13 cellular contexts compared by ENCODE assay signal in the genomic region with DNA sequence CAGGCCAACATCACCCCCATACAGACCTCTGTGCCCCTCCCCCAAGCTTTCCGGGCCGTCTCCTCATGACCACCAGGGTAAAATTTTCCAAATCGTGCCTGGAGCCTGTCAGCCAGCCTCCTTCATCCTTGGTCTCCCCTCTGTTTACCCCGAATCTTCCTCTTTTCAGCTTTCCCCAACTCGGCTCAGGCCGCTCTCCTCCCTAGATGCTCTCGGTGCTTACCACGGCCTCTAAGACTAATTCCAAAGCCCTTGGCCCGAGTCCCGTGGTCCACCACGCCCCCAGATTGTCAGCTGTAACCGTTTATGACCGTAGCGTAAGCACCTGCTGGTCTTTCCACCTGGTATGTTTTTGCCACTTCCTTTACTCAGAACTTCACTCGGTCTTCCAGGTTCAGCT. TPM values are rescaled to one million over a fixed set of nuclear protein-coding genes. Genes with fewer than 3 reads are reported as not detected.
DNase-seq lines count a peak whose midpoint lies in the region; ATAC-seq, FAIRE-seq and TF ChIP-seq lines count a peak whose summit lies in the region.
"Had no signal": no experiment of that assay in that cellular context is flagged by ENCODE, and none has a peak within 500 bp of the region (broad histone marks: within the 10 kb centered on the region; RNA-seq: fewer than 3 reads in every experiment).

No MANE protein-coding gene starts in this region.

- BruUV-seq in mammary epithelial cell (replicated peaks; lab: Mats Ljungman, UMichigan) (no TSS peak), endothelial cell of umbilical vein (replicated peaks; lab: Mats Ljungman, UMichigan) (no TSS peak)

- no peak for TF ChIP-seq POLR2A in breast epithelium (IDR thresholded peaks at IDR 0.05)
- TF ChIP-seq POLR2A in endothelial cell of umbilical vein (IDR thresholded peaks at IDR 0.05; ENCODE audit: low read depth, low read length), result no peak

- H3K9me1 ChIP-seq in endothelial cell of umbilical vein (replicated peaks; ENCODE audit: control insufficient read depth, extremely low read depth, insufficient read depth, low read length), result no peaks in the 10 kb centered on the region

- intact Hi-C loops in breast epithelium (cut with DNase I; ENCODE audit: low total_unique reads) (loop anchor here (10.0 kb wide), 1 partner anchor 451 kb away; a partner anchor contains a TSS), mammary epithelial cell (cut with micrococcal nuclease) (no loop called here), endothelial cell of umbilical vein (cut with micrococcal nuclease) (no loop called here)

- in situ Hi-C loops in mammary epithelial cell (cut with MboI; ENCODE audit: low sequenced_read_pairs in 2 of 2), result no loop called here

- TF ChIP-seq CTCF in breast epithelium (IDR thresholded peaks at IDR 0.05) (no peak), mammary epithelial cell (conservative IDR thresholded peaks at IDR 0.05 in 1 of 2, IDR thresholded peaks at IDR 0.05 in 1 of 2; ENCODE audit: extremely low read depth in 1 of 2, insufficient read depth in 1 of 2, low read depth in 1 of 2, low read length in 2 of 2) (no peak), endothelial cell of umbilical vein (IDR thresholded peaks at IDR 0.05; ENCODE audit: extremely low read depth in 1 of 2, insufficient read depth in 1 of 2, low read depth in 1 of 2, low read length in 2 of 2) (no peak)

- H2AFZ ChIP-seq in mammary epithelial cell (ENCODE audit: low read depth, low read length), result no peak overlapping the region
- no peak overlapping the region for H2AFZ ChIP-seq in endothelial cell of umbilical vein (ENCODE audit: low read depth, low read length)

- peaks cover 25 to 27% of the 10 kb centered on the region in 2 donors for H3K4me1 ChIP-seq in breast epithelium
- H3K4me1 ChIP-seq in mammary epithelial cell (ENCODE audit: insufficient read depth, low read length), result peaks cover 32% of the 10 kb centered on the region
- H3K4me1 ChIP-seq in endothelial cell of umbilical vein (ENCODE audit: control insufficient read depth, extremely low read depth, insufficient read depth, low read length), result peaks cover 23% of the 10 kb centered on the region

- CTCF ChIA-PET in mammary epithelial cell (lab: Charles Lee; ENCODE audit: low non-redundant PET) (interaction anchor here (0.7 kb wide), 1 partner anchor 16 kb away, joined by 11 read pairs; no protein-coding TSS in a partner anchor), endothelial cell of umbilical vein (lab: Charles Lee) (interaction anchor here (1.0 to 1.4 kb wide), 3 partner anchors 11 to 211 kb away, joined by 3 to 9 read pairs (median 3); no protein-coding TSS in a partner anchor)

- FAIRE-seq in endothelial cell of umbilical vein (lab: Jason Lieb, UNC), result no peak
- FAIRE-seq: H54 had no signal

- peaks cover 15% of the 10 kb centered on the region for H3K79me2 ChIP-seq in mammary epithelial cell (ENCODE audit: insufficient read depth, low read length)
- no peaks in the 10 kb centered on the region for H3K79me2 ChIP-seq in endothelial cell of umbilical vein (ENCODE audit: control insufficient read depth, insufficient read depth, low read length)

- H3K9me3 ChIP-seq in breast epithelium, result no peaks in the 10 kb centered on the region
- H3K9me3 ChIP-seq in mammary epithelial cell (replicated peaks; ENCODE audit: insufficient read depth, low read length), result no peaks in the 10 kb centered on the region
- H3K9me3 ChIP-seq in endothelial cell of umbilical vein (replicated peaks; ENCODE audit: control insufficient read depth, insufficient read depth, low read length), result no peaks in the 10 kb centered on the region
- H3K9me3 ChIP-seq: esophagus squamous epithelium, left lung, tibial artery had no signal

- 22% methylated on average over 15 of the region's 15 CpGs for WGBS in mammary epithelial cell (ENCODE audit: low coverage, missing lambda C conversion rate)

- no peak overlapping the region for H3K4me2 ChIP-seq in mammary epithelial cell (ENCODE audit: insufficient read depth, low read depth, low read length)
- H3K4me2 ChIP-seq in endothelial cell of umbilical vein (ENCODE audit: insufficient read depth, low read length), result no peak overlapping the region

- H3K27me3 ChIP-seq in breast epithelium, result peaks cover 2 to 18% of the 10 kb centered on the region in 2 donors
- peaks cover 10% of the 10 kb centered on the region for H3K27me3 ChIP-seq in mammary epithelial cell (ENCODE audit: insufficient read depth, low read length)
- peaks cover 29% of the 10 kb centered on the region in 2 experiments for H3K27me3 ChIP-seq in endothelial cell of umbilical vein (ENCODE audit: control insufficient read depth in 2 of 2, insufficient read depth in 2 of 2, low read length in 2 of 2)

- H3K27ac ChIP-seq in breast epithelium, result no peak overlapping the region
- H3K27ac ChIP-seq in mammary epithelial cell (ENCODE audit: insufficient read depth, low read depth, low read length), result no peak overlapping the region
- no peak overlapping the region for H3K27ac ChIP-seq in endothelial cell of umbilical vein (ENCODE audit: insufficient read depth, low read depth, low read length)
- H3K27ac ChIP-seq: esophagus squamous epithelium, left lung, tibial artery had no signal

- no peak for ATAC-seq in stimulated activated naive CD8-positive, alpha-beta T cell treated with anti-CD3 and anti-CD28 coated beads, Interleukin-15, amount 100 ng/mL, for 72 hours
- no peak for ATAC-seq in HG03460 (IDR thresholded peaks at IDR 0.05; ENCODE audit: unreplicated experiment)
- ATAC-seq: left lung had no signal

- H3K4me1 Mint-ChIP-seq in stimulated activated naive CD8-positive, alpha-beta T cell treated with anti-CD3 and anti-CD28 coated beads, Interleukin-15, amount 100 ng/mL, for 72 hours, result peaks cover 44% of the 10 kb centered on the region

- H4K20me1 ChIP-seq in mammary epithelial cell (ENCODE audit: insufficient read depth, low read length), result no peaks in the 10 kb centered on the region
- no peaks in the 10 kb centered on the region for H4K20me1 ChIP-seq in endothelial cell of umbilical vein (replicated peaks; ENCODE audit: control insufficient read depth, extremely low read depth, insufficient read depth, low read length)

- H3K36me3 ChIP-seq in breast epithelium, result no peaks in the 10 kb centered on the region
- H3K36me3 ChIP-seq in mammary epithelial cell (ENCODE audit: insufficient read depth, low read length), result peaks cover 2% of the 10 kb centered on the region
- peaks cover 0 to 4% of the 10 kb centered on the region in 2 experiments for H3K36me3 ChIP-seq in endothelial cell of umbilical vein (ENCODE audit: control insufficient read depth in 2 of 2, extremely low read depth in 1 of 2, insufficient read depth in 2 of 2, low read length in 2 of 2)
- H3K36me3 ChIP-seq: tibial artery had no signal

- dilution Hi-C loops in mammary epithelial cell (cut with HindIII; ENCODE audit: low sequenced_read_pairs), result loop anchor here (5.0 kb wide), 1 partner anchor 63 kb away; no protein-coding TSS in a partner anchor
- dilution Hi-C loops in endothelial cell of umbilical vein (cut with MboI; ENCODE audit: extremely low pct_ligation_motif_present, low sequenced_read_pairs), result no loop called here

- H3K4me3 ChIP-seq in breast epithelium (peak overlapping the region in 2 of 3 donors; percentile 50 to 66), mammary epithelial cell (replicated peaks in 1 of 3; ENCODE audit: insufficient read depth in 1 of 3, low read depth in 2 of 3, low read length in 3 of 3) (no peak overlapping the region), endothelial cell of umbilical vein (replicated peaks in 1 of 3; ENCODE audit: insufficient read depth in 1 of 3, low read depth in 1 of 3, low read length in 3 of 3) (no peak overlapping the region)

- H3K9me3 Mint-ChIP-seq in stimulated activated naive CD8-positive, alpha-beta T cell treated with anti-CD3 and anti-CD28 coated beads, Interleukin-15, amount 100 ng/mL, for 72 hours, result no peaks in the 10 kb centered on the region

- peak overlapping the region; percentile 16 to 61 for H3K4me3 Mint-ChIP-seq in stimulated activated naive CD8-positive, alpha-beta T cell treated with anti-CD3 and anti-CD28 coated beads, Interleukin-15, amount 100 ng/mL, for 72 hours

- DNase-seq in breast epithelium (ENCODE audit: low spot score in 2 of 2) (no peak), mammary epithelial cell (no peak), NCI-H69 (lab: John Stamatoyannopoulos, UW) (peak; percentile 87), endothelial cell of umbilical vein (ENCODE audit: low read depth, low spot score) (no peak), NOMO-1 (lab: John Stamatoyannopoulos, UW; ENCODE audit: unreplicated experiment in 2 of 2) (no peak)
- DNase-seq in stimulated activated naive CD8-positive, alpha-beta T cell treated with anti-CD3 and anti-CD28 coated beads, Interleukin-15, amount 100 ng/mL, for 72 hours, result no peak
- no peak for DNase-seq in stimulated activated CD4-positive, alpha-beta T cell treated with anti-CD3 and anti-CD28 coated beads, Interleukin-4, amount 100 ng/mL, for 1 hour
- DNase-seq: esophagus squamous epithelium had no signal

- POLR2A ChIA-PET in endothelial cell of umbilical vein (lab: Charles Lee), result no interaction called here

- H3K9ac ChIP-seq in mammary epithelial cell (ENCODE audit: insufficient read depth, low read length) (no peak overlapping the region), endothelial cell of umbilical vein (replicated peaks; ENCODE audit: extremely low read depth, insufficient read depth, low read length) (no peak overlapping the region)

- peaks cover 59% of the 10 kb centered on the region for H3K27me3 Mint-ChIP-seq in stimulated activated naive CD8-positive, alpha-beta T cell treated with anti-CD3 and anti-CD28 coated beads, Interleukin-15, amount 100 ng/mL, for 72 hours

- no peak overlapping the region for H3K27ac Mint-ChIP-seq in stimulated activated naive CD8-positive, alpha-beta T cell treated with anti-CD3 and anti-CD28 coated beads, Interleukin-15, amount 100 ng/mL, for 72 hours

RNA-seq across cellular contexts. Expression of a gene that starts 1.4 kb away (rescaled TPM):
- total RNA-seq in breast epithelium (1 to 10 TPM; 2.7 to 4.7 (median 4.3) TPM), mammary epithelial cell (under 1 TPM in 1 of 2 donors, not detected in 1; 0.66 TPM), endothelial cell of umbilical vein (1.3 and 1.9 TPM in 2 replicates)
- polyA plus RNA-seq in mammary epithelial cell (not detected), endothelial cell of umbilical vein (1.1 TPM in 2 replicates)
- polyA minus RNA-seq in mammary epithelial cell (not detected), endothelial cell of umbilical vein (0.47 TPM in 1 of 2 replicates, not detected in the other)
- 0.46 and 0.54 TPM in 2 replicates for polyA plus RNA-seq in endothelial cell of umbilical vein (2011; cell fraction: cytosol; rRNA removed)
- 3.4 and 3.6 TPM in 2 replicates for polyA plus RNA-seq in endothelial cell of umbilical vein (2011; cell fraction: nucleus; rRNA removed)
- polyA plus RNA-seq in endothelial cell of umbilical vein (2012), result 0.23 and 1.4 TPM in 2 replicates
- not detected for polyA minus RNA-seq in endothelial cell of umbilical vein (2011; cell fraction: cytosol; rRNA and poly(A)+ RNA removed)
- polyA minus RNA-seq in endothelial cell of umbilical vein (2011; cell fraction: nucleus; rRNA and poly(A)+ RNA removed), result 0.96 TPM in 1 of 2 replicates, not detected in the other
- total RNA-seq: NCI-H460 had no signal

RNA-seq across cellular contexts. Expression of a gene that starts 7.6 kb away (rescaled TPM):
- total RNA-seq in breast epithelium (10 to 100 TPM; 12.2 to 19.3 (median 15.7) TPM), mammary epithelial cell (10 to 100 TPM; 15.8 to 29.7 TPM), endothelial cell of umbilical vein (42.1 and 44.0 TPM in 2 replicates)
- polyA plus RNA-seq in mammary epithelial cell (27.6 TPM), endothelial cell of umbilical vein (30.5 and 39.3 TPM in 2 replicates)
- polyA minus RNA-seq in mammary epithelial cell (7.9 TPM), endothelial cell of umbilical vein (11.0 and 18.4 TPM in 2 replicates)
- 19.9 and 27.5 TPM in 2 replicates for polyA plus RNA-seq in endothelial cell of umbilical vein (2011; cell fraction: cytosol; rRNA removed)
- polyA plus RNA-seq in endothelial cell of umbilical vein (2011; cell fraction: nucleus; rRNA removed), result 24.5 and 30.4 TPM in 2 replicates
- polyA plus RNA-seq in endothelial cell of umbilical vein (2012), result 24.5 and 34.1 TPM in 2 replicates
- polyA minus RNA-seq in endothelial cell of umbilical vein (2011; cell fraction: cytosol; rRNA and poly(A)+ RNA removed), result 11.4 TPM
- polyA minus RNA-seq in endothelial cell of umbilical vein (2011; cell fraction: nucleus; rRNA and poly(A)+ RNA removed), result 13.3 and 16.6 TPM in 2 replicates

RNA-seq across cellular contexts. Expression of a gene that starts 46.0 kb away (rescaled TPM):
- total RNA-seq in breast epithelium (100 to 1,000 TPM; 165 to 224 (median 220) TPM), mammary epithelial cell (100 to 1,000 TPM; 164 to 307 TPM), endothelial cell of umbilical vein (302 and 305 TPM in 2 replicates)
- polyA plus RNA-seq in mammary epithelial cell (307 TPM), endothelial cell of umbilical vein (563 and 588 TPM in 2 replicates)
- polyA minus RNA-seq in mammary epithelial cell (305 TPM), endothelial cell of umbilical vein (389 and 446 TPM in 2 replicates)
- 186 and 237 TPM in 2 replicates for polyA plus RNA-seq in endothelial cell of umbilical vein (2011; cell fraction: cytosol; rRNA removed)
- 1,153 and 1,220 TPM in 2 replicates for polyA plus RNA-seq in endothelial cell of umbilical vein (2011; cell fraction: nucleus; rRNA removed)
- 226 and 267 TPM in 2 replicates for polyA plus RNA-seq in endothelial cell of umbilical vein (2012)
- polyA minus RNA-seq in endothelial cell of umbilical vein (2011; cell fraction: cytosol; rRNA and poly(A)+ RNA removed), result 152 TPM
- 257 and 351 TPM in 2 replicates for polyA minus RNA-seq in endothelial cell of umbilical vein (2011; cell fraction: nucleus; rRNA and poly(A)+ RNA removed)

RNA-seq across cellular contexts. Expression of a gene that starts 46.3 kb away (rescaled TPM):
- total RNA-seq in breast epithelium, result 10 to 100 TPM; 16.2 to 31.8 (median 28.2) TPM
- 10 to 100 TPM; 18.0 to 25.7 TPM for total RNA-seq in mammary epithelial cell
- polyA plus RNA-seq in mammary epithelial cell, result 14.1 TPM
- polyA minus RNA-seq in mammary epithelial cell, result 5.2 TPM
- total RNA-seq in endothelial cell of umbilical vein, result 31.3 and 36.3 TPM in 2 replicates
- 37.2 and 46.0 TPM in 2 replicates for polyA plus RNA-seq in endothelial cell of umbilical vein
- polyA plus RNA-seq in endothelial cell of umbilical vein (2011; cell fraction: cytosol; rRNA removed), result 22.0 and 32.2 TPM in 2 replicates
- 42.9 and 48.5 TPM in 2 replicates for polyA plus RNA-seq in endothelial cell of umbilical vein (2011; cell fraction: nucleus; rRNA removed)
- 17.3 and 17.4 TPM in 2 replicates for polyA plus RNA-seq in endothelial cell of umbilical vein (2012)
- polyA minus RNA-seq in endothelial cell of umbilical vein, result 9.3 and 17.8 TPM in 2 replicates
- polyA minus RNA-seq in endothelial cell of umbilical vein (2011; cell fraction: cytosol; rRNA and poly(A)+ RNA removed), result 8.6 TPM
- 10.9 and 15.6 TPM in 2 replicates for polyA minus RNA-seq in endothelial cell of umbilical vein (2011; cell fraction: nucleus; rRNA and poly(A)+ RNA removed)

Comparison
In these comparisons a context has a peak if more than half of its experiments do, and no peak if none do; other contexts are left out.
1. H3K4me3 ChIP-seq: peak in breast epithelium (2 of 3); none in mammary epithelial cell (0 of 3) and endothelial cell of umbilical vein (0 of 3).